14 cellular contexts compared by ENCODE assay signal in the genomic region with DNA sequence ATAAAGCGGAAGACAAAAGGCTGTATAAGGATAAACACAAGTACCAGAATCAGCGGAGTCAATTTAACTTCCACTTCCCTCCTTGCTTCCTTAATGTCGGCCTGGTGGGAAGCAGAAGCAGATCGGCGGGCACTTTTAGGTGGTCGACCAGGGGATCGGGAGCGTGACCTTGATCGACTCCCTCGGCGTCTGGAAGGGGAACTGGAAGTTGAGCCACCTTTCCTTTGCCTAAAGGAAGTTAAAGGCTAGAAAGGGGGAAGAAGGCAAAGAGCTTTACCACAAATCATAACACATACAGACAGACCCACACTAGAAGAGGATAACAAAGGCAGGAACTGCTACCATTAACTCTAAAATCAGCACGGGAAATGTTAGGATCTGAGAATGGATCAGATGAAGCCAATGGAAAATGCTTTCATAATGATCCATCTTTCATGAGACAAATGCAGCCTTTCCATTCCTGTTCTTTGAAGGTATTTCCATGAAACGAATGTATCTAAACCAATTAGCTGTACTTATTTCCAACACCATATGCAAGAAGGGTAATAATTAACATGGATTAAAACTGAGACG. TPM values are rescaled to one million over a fixed set of nuclear protein-coding genes. Genes with fewer than 3 reads are reported as not detected.
A peak's percentile ranks its signal among the peaks of the same experiment; 100 is the strongest.
DNase-seq lines count a peak whose midpoint lies in the region; ATAC-seq and TF ChIP-seq lines count a peak whose summit lies in the region.
"Had no signal": no experiment of that assay in that cellular context is flagged by ENCODE, and none has a peak within 500 bp of the region (broad histone marks: within the 10 kb centered on the region; RNA-seq: fewer than 3 reads in every experiment).

No MANE protein-coding gene starts in this region.

- H4K8ac ChIP-seq in H9 (replicated peaks; ENCODE audit: insufficient read length, low read depth, low read length): no peak overlapping the region

- H3K27ac Mint-ChIP-seq in CD4-positive, CD25-positive, alpha-beta regulatory T cell: peak overlapping the region in 1 of 3 donors; percentile 80
- H3K27ac Mint-ChIP-seq in H9: peak overlapping the region in 1 of 3 experiments; percentile 73; a peak in 2 of 7 replicates
- peak overlapping the region; percentile 32 for H3K27ac Mint-ChIP-seq in activated T-helper 2 cell treated with anti-CD3 and anti-CD28 coated beads, Interferon-gamma antibody, Interleukin-2, Interleukin-4, amounts not matched to agents 10 μg/mL and 5 μg/mL and 100 μg/mL, durations not matched to agents 14 hours and 24 hours and 36 hours
- peak overlapping the region; percentile 64 to 84 (median 69) for H3K27ac Mint-ChIP-seq in nephron

- peaks cover 37% of the 10 kb centered on the region for H3K36me3 Mint-ChIP-seq in CD4-positive, CD25-positive, alpha-beta regulatory T cell
- peaks cover 15 to 23% (median 22%) of the 10 kb centered on the region in 3 experiments; a peak in 6 of 7 replicates for H3K36me3 Mint-ChIP-seq in H9 (ENCODE audit: insufficient read depth in 1 of 3, low read depth in 3 of 3)
- peaks cover 66% of the 10 kb centered on the region for H3K36me3 Mint-ChIP-seq in activated T-helper 2 cell treated with anti-CD3 and anti-CD28 coated beads, Interferon-gamma antibody, Interleukin-2, Interleukin-4, amounts not matched to agents 10 μg/mL and 5 μg/mL and 100 μg/mL, durations not matched to agents 14 hours and 24 hours and 36 hours (ENCODE audit: low read depth)
- peaks cover 30% of the 10 kb centered on the region for H3K36me3 Mint-ChIP-seq in nephron (ENCODE audit: low read depth)

- no peaks in the 10 kb centered on the region for H3K27me3 Mint-ChIP-seq in CD4-positive, CD25-positive, alpha-beta regulatory T cell
- H3K27me3 Mint-ChIP-seq in H9 (ENCODE audit: low read depth): peaks cover 5% of the 10 kb centered on the region; the same call in 1 of the 2 replicates
- H3K27me3 Mint-ChIP-seq in activated T-helper 2 cell treated with anti-CD3 and anti-CD28 coated beads, Interferon-gamma antibody, Interleukin-2, Interleukin-4, amounts not matched to agents 10 μg/mL and 5 μg/mL and 100 μg/mL, durations not matched to agents 14 hours and 24 hours and 36 hours (ENCODE audit: low read depth): no peaks in the 10 kb centered on the region
- H3K27me3 Mint-ChIP-seq in nephron (ENCODE audit: low read depth): no peaks in the 10 kb centered on the region

- H3K27ac ChIP-seq in CD4-positive, CD25-positive, alpha-beta regulatory T cell (ENCODE audit: insufficient read depth, low read length, poor library complexity, severe bottlenecking): no peak overlapping the region
- H3K27ac ChIP-seq in H9 (ENCODE audit: insufficient read length, low read depth, low read length): no peak overlapping the region
- H3K27ac ChIP-seq: foreskin keratinocyte had no signal

- H2BK120ac ChIP-seq in H9 (ENCODE audit: low read depth, low read length, poor library complexity, severe bottlenecking): no peak overlapping the region

- TF ChIP-seq CTCF in H9 (conservative IDR thresholded peaks at IDR 0.05): no peak
- TF ChIP-seq CTCF in nephron (IDR thresholded peaks at IDR 0.05; ENCODE audit: unreplicated experiment in 3 of 3): no peak

- H3T11ph ChIP-seq in H9 (ENCODE audit: low read length): no peak overlapping the region

- H3K4me3 Mint-ChIP-seq in CD4-positive, CD25-positive, alpha-beta regulatory T cell: peak overlapping the region in 3 of 4 donors; percentile 27 to 66 (median 41)
- H3K4me3 Mint-ChIP-seq in H9 (no peak overlapping the region), nephron (peak overlapping the region in 2 of 3 experiments; percentile 13 to 50)
- no peak overlapping the region for H3K4me3 Mint-ChIP-seq in activated T-helper 2 cell treated with anti-CD3 and anti-CD28 coated beads, Interferon-gamma antibody, Interleukin-2, Interleukin-4, amounts not matched to agents 10 μg/mL and 5 μg/mL and 100 μg/mL, durations not matched to agents 14 hours and 24 hours and 36 hours (ENCODE audit: low read depth)

- no peaks in the 10 kb centered on the region for H3K27me3 ChIP-seq in CD4-positive, CD25-positive, alpha-beta regulatory T cell (ENCODE audit: control insufficient read depth, insufficient read depth, low read length)
- no peaks in the 10 kb centered on the region for H3K27me3 ChIP-seq in H9 (ENCODE audit: insufficient read depth, low read length)
- H3K27me3 ChIP-seq: foreskin keratinocyte had no signal

- no peak overlapping the region for H3K4me3 ChIP-seq in CD4-positive, CD25-positive, alpha-beta regulatory T cell (ENCODE audit: low read depth, low read length)

- H3K18ac ChIP-seq in H9 (ENCODE audit: insufficient read length, low read depth, low read length): no peak overlapping the region

- intact Hi-C loops in activated T-helper 2 cell treated with anti-CD3 and anti-CD28 coated beads, Interferon-gamma antibody, Interleukin-2, Interleukin-4, amounts not matched to agents 10 μg/mL and 5 μg/mL and 100 μg/mL, durations not matched to agents 14 hours and 24 hours and 36 hours (cut with micrococcal nuclease): loop anchor here (10.0 kb wide), 3 partner anchors 927 to 1577 kb away; a partner anchor contains a TSS

- no peaks in the 10 kb centered on the region for H4K20me1 ChIP-seq in H9 (ENCODE audit: control insufficient read depth, insufficient read depth, insufficient read length)

- H3K4me1 ChIP-seq in CD4-positive, CD25-positive, alpha-beta regulatory T cell (ENCODE audit: control insufficient read depth, insufficient read depth, low read length, poor library complexity, severe bottlenecking): peaks cover 43% of the 10 kb centered on the region
- peaks cover 15% of the 10 kb centered on the region; the same call in 1 of the 2 replicates for H3K4me1 ChIP-seq in H9 (ENCODE audit: insufficient read depth, low read length)

- H2BK12ac ChIP-seq in H9 (ENCODE audit: insufficient read length, low read depth, low read length): no peak overlapping the region

- H3K56ac ChIP-seq in H9 (ENCODE audit: insufficient read length, low read depth, low read length): no peak overlapping the region

- H3K4me1 Mint-ChIP-seq in CD4-positive, CD25-positive, alpha-beta regulatory T cell: peaks cover 57 to 72% (median 64%) of the 10 kb centered on the region in 4 donors
- H3K4me1 Mint-ChIP-seq in H9 (peaks cover 43 to 45% of the 10 kb centered on the region in 2 experiments), nephron (peaks cover 59% of the 10 kb centered on the region)
- H3K4me1 Mint-ChIP-seq in activated T-helper 2 cell treated with anti-CD3 and anti-CD28 coated beads, Interferon-gamma antibody, Interleukin-2, Interleukin-4, amounts not matched to agents 10 μg/mL and 5 μg/mL and 100 μg/mL, durations not matched to agents 14 hours and 24 hours and 36 hours (ENCODE audit: low read depth): peaks cover 54% of the 10 kb centered on the region

- H3K36me3 ChIP-seq in CD4-positive, CD25-positive, alpha-beta regulatory T cell (ENCODE audit: control insufficient read depth, insufficient read depth, low read length): peaks cover 53% of the 10 kb centered on the region

- no peaks in the 10 kb centered on the region for H3K9me3 Mint-ChIP-seq in CD4-positive, CD25-positive, alpha-beta regulatory T cell
- H3K9me3 Mint-ChIP-seq in H9: no peaks in the 10 kb centered on the region
- H3K9me3 Mint-ChIP-seq in activated T-helper 2 cell treated with anti-CD3 and anti-CD28 coated beads, Interferon-gamma antibody, Interleukin-2, Interleukin-4, amounts not matched to agents 10 μg/mL and 5 μg/mL and 100 μg/mL, durations not matched to agents 14 hours and 24 hours and 36 hours: no peaks in the 10 kb centered on the region
- no peaks in the 10 kb centered on the region for H3K9me3 Mint-ChIP-seq in nephron

- H4K5ac ChIP-seq in H9 (ENCODE audit: insufficient read length, low read depth, low read length): no peak overlapping the region

- H3K4me2 ChIP-seq in H9 (ENCODE audit: insufficient read depth, insufficient read length, low read length): no peak overlapping the region

- no peak overlapping the region for H3K9ac ChIP-seq in H9 (ENCODE audit: extremely low read depth, insufficient read length, low read length)

- H2AK5ac ChIP-seq in H9 (ENCODE audit: insufficient read length, low read length): peak overlapping the region; percentile 76

- no peak overlapping the region for H2BK15ac ChIP-seq in H9 (ENCODE audit: low read depth, low read length)

- no peak overlapping the region for H2BK5ac ChIP-seq in H9 (ENCODE audit: insufficient read length, low read length)

- peaks cover 5% of the 10 kb centered on the region for H3K79me1 ChIP-seq in H9 (ENCODE audit: insufficient read depth, low read depth, low read length, poor library complexity, severe bottlenecking)

- no peaks in the 10 kb centered on the region for H3K9me3 ChIP-seq in CD4-positive, CD25-positive, alpha-beta regulatory T cell (ENCODE audit: control insufficient read depth in 2 of 2, low read length in 2 of 2)
- H3K9me3 ChIP-seq in H9 (ENCODE audit: control insufficient read depth, low read depth, low read length): no peaks in the 10 kb centered on the region

- H3K14ac ChIP-seq in H9 (ENCODE audit: insufficient read depth, low read length): no peak overlapping the region

- H3K23me2 ChIP-seq in H9 (ENCODE audit: insufficient read length, low read depth, low read length, poor library complexity, severe bottlenecking): peaks cover 8% of the 10 kb centered on the region

- no peak for DNase-seq in CD4-positive, CD25-positive, alpha-beta regulatory T cell
- no peak for DNase-seq in H9
- DNase-seq in activated T-helper 2 cell treated with anti-CD3 and anti-CD28 coated beads, Interferon-gamma antibody, Interleukin-2, Interleukin-4, amounts not matched to agents 10 μg/mL and 5 μg/mL and 100 μg/mL, durations not matched to agents 14 hours and 24 hours and 36 hours (ENCODE audit: low spot score): no peak
- DNase-seq in NCI-H446 (lab: John Stamatoyannopoulos, UW): no peak
- DNase-seq in dedifferentiated amniotic fluid mesenchymal stem cell (ENCODE audit: extremely low spot score): no peak
- DNase-seq: activated CD8-positive, alpha-beta memory T cell treated with anti-CD3 and anti-CD28 coated beads for 24 hours; amniotic stem cell; foreskin keratinocyte; islet precursor cell; Karpas-422; NCI-H2227 treated with DMSO at 0.1 percent for 48 hours; T1000 had no signal

- no peak overlapping the region for H3K4ac ChIP-seq in H9 (ENCODE audit: low read depth, low read length)

- whole genome bisulfite sequencing in H9 (ENCODE audit: extremely low coverage, insufficient read length, low lambda C conversion rate): no CpG with 5 or more reads among the region's 14 CpGs

- no peak overlapping the region for H2BK20ac ChIP-seq in H9 (ENCODE audit: low read depth, low read length, poor library complexity, severe bottlenecking)

- no peak overlapping the region for H4K91ac ChIP-seq in H9 (ENCODE audit: insufficient read length, low read depth, low read length)

- no peak overlapping the region for H2AFZ ChIP-seq in H9 (ENCODE audit: low read length)

- H3K79me2 ChIP-seq in H9 (ENCODE audit: insufficient read depth, low read length): peaks cover 30% of the 10 kb centered on the region

- no peak overlapping the region for H3K23ac ChIP-seq in H9 (ENCODE audit: insufficient read length, low read depth, low read length)

- ATAC-seq in CD4-positive, CD25-positive, alpha-beta regulatory T cell (ENCODE audit: low read depth in 2 of 2): no peak
- ATAC-seq in HG03520 (IDR thresholded peaks at IDR 0.05; ENCODE audit: unreplicated experiment): no peak
- ATAC-seq: foreskin keratinocyte had no signal

RNA-seq across cellular contexts. Expression of a gene that starts 5.7 kb away (rescaled TPM):
- 140 TPM for total RNA-seq in CD4-positive, CD25-positive, alpha-beta regulatory T cell
- 100 to 1,000 TPM; 123 to 175 (median 145) TPM for polyA plus RNA-seq in CD4-positive, CD25-positive, alpha-beta regulatory T cell
- total RNA-seq in H9 (2021): 60.9 and 61.9 TPM in 2 replicates
- total RNA-seq in activated T-helper 2 cell treated with anti-CD3 and anti-CD28 coated beads, Interferon-gamma antibody, Interleukin-2, Interleukin-4, amounts not matched to agents 10 μg/mL and 5 μg/mL and 100 μg/mL, durations not matched to agents 14 hours and 24 hours and 36 hours: 187 and 191 TPM in 2 replicates

Comparison
In these comparisons a context has a peak if more than half of its experiments do, and no peak if none do; other contexts are left out.
1. H3K4me3 Mint-ChIP-seq: peak in CD4-positive, CD25-positive, alpha-beta regulatory T cell (3 of 4) and nephron (2 of 3); none in H9 (0 of 2) and activated T-helper 2 cell treated with anti-CD3 and anti-CD28 coated beads, Interferon-gamma antibody, Interleukin-2, Interleukin-4, amounts not matched to agents 10 μg/mL and 5 μg/mL and 100 μg/mL, durations not matched to agents 14 hours and 24 hours and 36 hours (single experiment).